In genomic region chr14:103108749-103109207, GRCh38 we compare ENCODE assay signal across 10 cellular contexts. TPM values are rescaled to one million over a fixed set of nuclear protein-coding genes. Genes with fewer than 3 reads are reported as not detected.
DNase-seq lines count a peak whose midpoint lies in the region; ATAC-seq and TF ChIP-seq lines count a peak whose summit lies in the region.
"Had no signal": no experiment of that assay in that cellular context is flagged by ENCODE, and none has a peak within 500 bp of the region (broad histone marks: within the 10 kb centered on the region; RNA-seq: fewer than 3 reads in every experiment).

No MANE protein-coding gene starts in this region.

- peak; percentile 30 for ATAC-seq in activated T-helper 17 cell treated with anti-CD3 and anti-CD28 coated beads, Interleukin-2, amount 50 U/mL, for 72 hours (replicated peaks)

- peaks cover 6% of the 10 kb centered on the region for H3K4me1 Mint-ChIP-seq in activated T-helper 17 cell treated with anti-CD3 and anti-CD28 coated beads, Interleukin-2, amount 50 U/mL, for 72 hours
- H3K4me1 Mint-ChIP-seq in CD4-positive, alpha-beta memory T cell: peaks cover 4 to 11% (median 7%) of the 10 kb centered on the region in 4 donors

- CTCF ChIA-PET in CD4-positive, alpha-beta memory T cell (lab: Charles Lee; ENCODE audit: partially characterized antibody): interaction anchor here (0.8 kb wide), 1 partner anchor 8 kb away, joined by 3 read pairs; no protein-coding TSS in a partner anchor

- H3K27ac ChIP-seq in skeletal muscle tissue (ENCODE audit: low read depth, low read length) (peak overlapping the region; percentile 54), ascending aorta (no peak overlapping the region)
- no peak overlapping the region for H3K27ac ChIP-seq in CD4-positive, alpha-beta memory T cell (ENCODE audit: low read depth, low read length)
- H3K27ac ChIP-seq: skin epidermis had no signal

- H3K27me3 ChIP-seq in skeletal muscle tissue (ENCODE audit: control insufficient read depth in 3 of 3, insufficient read depth in 3 of 3, low read length in 3 of 3) (peaks cover 9 to 11% (median 10%) of the 10 kb centered on the region in 3 donors), ascending aorta (peaks cover 11% of the 10 kb centered on the region)
- peaks cover 8% of the 10 kb centered on the region for H3K27me3 ChIP-seq in CD4-positive, alpha-beta memory T cell (ENCODE audit: insufficient read depth, low read length)

- peak overlapping the region in 1 of 3 donors; percentile 33 for H3K9ac ChIP-seq in skeletal muscle tissue (ENCODE audit: low read depth in 1 of 3, low read length in 3 of 3)

- H3K36me3 Mint-ChIP-seq in activated T-helper 17 cell treated with anti-CD3 and anti-CD28 coated beads, Interleukin-2, amount 50 U/mL, for 72 hours (ENCODE audit: low read depth): no peaks in the 10 kb centered on the region
- no peaks in the 10 kb centered on the region for H3K36me3 Mint-ChIP-seq in CD4-positive, alpha-beta memory T cell

- no peak overlapping the region for H3K4me3 ChIP-seq in skeletal muscle tissue (ENCODE audit: low read length in 3 of 3)
- H3K4me3 ChIP-seq in CD4-positive, alpha-beta memory T cell (ENCODE audit: low read length in 2 of 2): no peak overlapping the region
- no peak overlapping the region for H3K4me3 ChIP-seq in ascending aorta
- H3K4me3 ChIP-seq: skin epidermis had no signal

- DNase-seq in NCI-H82 (lab: John Stamatoyannopoulos, UW) (peak; percentile 55), NCI-H82 treated with DMSO at 0.1 percent for 48 hours (lab: John Stamatoyannopoulos, UW; ENCODE audit: unreplicated experiment) (no peak), HK-2 (ENCODE audit: unreplicated experiment) (peak; percentile 50), ascending aorta (ENCODE audit: low spot score in 2 of 2) (no peak)
- DNase-seq in CD4-positive, alpha-beta memory T cell: no peak
- no peak for DNase-seq in stimulated activated CD8-positive, alpha-beta memory T cell treated with anti-CD3 and anti-CD28 coated beads, Interleukin-4, amount 100 ng/mL, for 48 hours

- H3K4me1 ChIP-seq in skeletal muscle tissue (ENCODE audit: control insufficient read depth in 3 of 3, insufficient read depth in 3 of 3, low read length in 3 of 3) (peaks cover 52 to 56% (median 53%) of the 10 kb centered on the region in 3 donors), ascending aorta (peaks cover under 1 to 18% of the 10 kb centered on the region in 2 donors)
- peaks cover 13% of the 10 kb centered on the region for H3K4me1 ChIP-seq in CD4-positive, alpha-beta memory T cell (ENCODE audit: insufficient read depth, low read length)

- intact Hi-C loops in CD4-positive, alpha-beta memory T cell (cut with micrococcal nuclease): loop anchor here (5.0 kb wide), 1 partner anchor 416 kb away; no protein-coding TSS in a partner anchor
- intact Hi-C loops in ascending aorta (cut with DNase I): loop anchor here (10.0 kb wide), 1 partner anchor 414 kb away; no protein-coding TSS in a partner anchor

- no peaks in the 10 kb centered on the region for H3K9me3 ChIP-seq in skeletal muscle tissue (ENCODE audit: control insufficient read depth in 3 of 3, low read length in 3 of 3)
- H3K9me3 ChIP-seq in CD4-positive, alpha-beta memory T cell (ENCODE audit: control insufficient read depth in 1 of 2, low read length in 2 of 2): no peaks in the 10 kb centered on the region
- H3K9me3 ChIP-seq in ascending aorta: no peaks in the 10 kb centered on the region

- no peak overlapping the region for H3K27ac Mint-ChIP-seq in activated T-helper 17 cell treated with anti-CD3 and anti-CD28 coated beads, Interleukin-2, amount 50 U/mL, for 72 hours
- no peak overlapping the region for H3K27ac Mint-ChIP-seq in CD4-positive, alpha-beta memory T cell

- peaks cover 15% of the 10 kb centered on the region for H3K27me3 Mint-ChIP-seq in activated T-helper 17 cell treated with anti-CD3 and anti-CD28 coated beads, Interleukin-2, amount 50 U/mL, for 72 hours
- peaks cover 7 to 13% of the 10 kb centered on the region in 2 donors for H3K27me3 Mint-ChIP-seq in CD4-positive, alpha-beta memory T cell

- H3K36me3 ChIP-seq in skeletal muscle tissue (ENCODE audit: control insufficient read depth in 3 of 3, insufficient read depth in 3 of 3, low read length in 3 of 3) (no peaks in the 10 kb centered on the region), ascending aorta (no peaks in the 10 kb centered on the region)
- no peaks in the 10 kb centered on the region for H3K36me3 ChIP-seq in CD4-positive, alpha-beta memory T cell (ENCODE audit: insufficient read depth, low read length)

- H3K9me3 Mint-ChIP-seq in activated T-helper 17 cell treated with anti-CD3 and anti-CD28 coated beads, Interleukin-2, amount 50 U/mL, for 72 hours: no peaks in the 10 kb centered on the region
- H3K9me3 Mint-ChIP-seq in CD4-positive, alpha-beta memory T cell: no peaks in the 10 kb centered on the region

- H3K4me3 Mint-ChIP-seq in activated T-helper 17 cell treated with anti-CD3 and anti-CD28 coated beads, Interleukin-2, amount 50 U/mL, for 72 hours: no peak overlapping the region
- H3K4me3 Mint-ChIP-seq in CD4-positive, alpha-beta memory T cell: no peak overlapping the region

- POLR2A ChIA-PET in CD4-positive, alpha-beta memory T cell (lab: Charles Lee; ENCODE audit: partially characterized antibody): no interaction called here

- TF ChIP-seq CTCF in ascending aorta (IDR thresholded peaks at IDR 0.05): no peak

RNA-seq across cellular contexts. Expression of gene EXOC3L4, which starts 14.3 kb away (rescaled TPM):
- not detected for total RNA-seq in activated T-helper 17 cell treated with anti-CD3 and anti-CD28 coated beads, Interleukin-2, amount 50 U/mL, for 72 hours
- 0.52 TPM for total RNA-seq in skeletal muscle tissue
- not detected for total RNA-seq in CD4-positive, alpha-beta memory T cell
- not detected for polyA plus RNA-seq in CD4-positive, alpha-beta memory T cell
- total RNA-seq in ascending aorta: not detected
- polyA plus RNA-seq: BJ had no signal

RNA-seq across cellular contexts. Expression of gene TNFAIP2, which starts 14.5 kb away (rescaled TPM):
- 1 to 10 TPM; 3.0 to 4.0 TPM for total RNA-seq in activated T-helper 17 cell treated with anti-CD3 and anti-CD28 coated beads, Interleukin-2, amount 50 U/mL, for 72 hours
- 21.9 TPM for total RNA-seq in skeletal muscle tissue
- 1 to 10 TPM; 5.1 to 5.8 TPM for total RNA-seq in CD4-positive, alpha-beta memory T cell
- polyA plus RNA-seq in CD4-positive, alpha-beta memory T cell: not detected
- total RNA-seq in ascending aorta: 133 TPM

RNA-seq across cellular contexts. Expression of gene LBHD2, which starts 24.8 kb away (rescaled TPM):
- total RNA-seq in activated T-helper 17 cell treated with anti-CD3 and anti-CD28 coated beads, Interleukin-2, amount 50 U/mL, for 72 hours: not detected
- total RNA-seq in skeletal muscle tissue (not detected), ascending aorta (not detected)
- total RNA-seq in CD4-positive, alpha-beta memory T cell: not detected
- polyA plus RNA-seq in CD4-positive, alpha-beta memory T cell: not detected
- polyA plus RNA-seq: BJ had no signal

RNA-seq across cellular contexts. Expression of gene CDC42BPB, which starts 51.4 kb away (rescaled TPM):
- 1 to 10 TPM; 7.2 to 7.3 TPM for total RNA-seq in activated T-helper 17 cell treated with anti-CD3 and anti-CD28 coated beads, Interleukin-2, amount 50 U/mL, for 72 hours
- total RNA-seq in skeletal muscle tissue: 50.1 TPM
- 1 to 10 TPM; 7.5 to 8.4 TPM for total RNA-seq in CD4-positive, alpha-beta memory T cell
- under 1 TPM; 0.02 to 0.80 TPM for polyA plus RNA-seq in CD4-positive, alpha-beta memory T cell
- total RNA-seq in ascending aorta: 96.5 TPM

Comparison
In these comparisons a context has a peak if more than half of its experiments do, and no peak if none do; other contexts are left out.
1. DNase-seq: peak in NCI-H82 (single experiment) and HK-2 (single experiment); none in NCI-H82 treated with DMSO at 0.1 percent for 48 hours (single experiment), CD4-positive, alpha-beta memory T cell (0 of 5), ascending aorta (0 of 2) and stimulated activated CD8-positive, alpha-beta memory T cell treated with anti-CD3 and anti-CD28 coated beads, Interleukin-4, amount 100 ng/mL, for 48 hours (single experiment).